ENCODE assay signal across 14 cellular contexts in genomic region chrX:19750028-19750786, GRCh38.
A peak's percentile ranks its signal among the peaks of the same experiment; 100 is the strongest.
DNase-seq lines count a peak whose midpoint lies in the region; ATAC-seq and TF ChIP-seq lines count a peak whose summit lies in the region.
"Had no signal": no experiment of that assay in that cellular context is flagged by ENCODE, and none has a peak within 500 bp of the region (broad histone marks: within the 10 kb centered on the region; RNA-seq: fewer than 3 reads in every experiment).

No MANE protein-coding gene starts in this region.

- H3K9me3 ChIP-seq in thymus (ENCODE audit: control insufficient read depth) (no peaks in the 10 kb centered on the region), right atrium auricular region (peaks cover 5 to 6% of the 10 kb centered on the region in 2 donors)
- H3K9me3 ChIP-seq: BE2C had no signal

- peak overlapping the region; percentile 96 for H3K27ac Mint-ChIP-seq in activated naive CD4-positive, alpha-beta T cell treated with anti-CD3 and anti-CD28 coated beads, Interleukin-2, amount 50 U/mL, for 24 hours
- peak overlapping the region in 1 of 2 donors; percentile 95 for H3K27ac Mint-ChIP-seq in activated naive CD4-positive, alpha-beta T cell treated with anti-CD3 and anti-CD28 coated beads, Interleukin-2, amount 50 U/mL, for 72 hours
- peak overlapping the region; percentile 81 for H3K27ac Mint-ChIP-seq in activated CD8-positive, alpha-beta T cell treated with anti-CD3 and anti-CD28 coated beads, Interleukin-2, amount 10 ng/mL, durations not matched to agents 7 days and 5 days

- CTCF ChIA-PET in activated CD8-positive, alpha-beta T cell treated with anti-CD3 and anti-CD28 coated beads, Interleukin-2, amount 10 ng/mL, durations not matched to agents 7 days and 5 days (lab: Charles Lee): interaction anchor here (1.0 to 1.9 kb wide), 3 partner anchors 10 to 136 kb away, joined by 3 to 11 read pairs (median 3); no protein-coding TSS in a partner anchor

- no peaks in the 10 kb centered on the region for H3K9me3 Mint-ChIP-seq in activated naive CD4-positive, alpha-beta T cell treated with anti-CD3 and anti-CD28 coated beads, Interleukin-2, amount 50 U/mL, for 24 hours
- no peaks in the 10 kb centered on the region for H3K9me3 Mint-ChIP-seq in activated naive CD4-positive, alpha-beta T cell treated with anti-CD3 and anti-CD28 coated beads, Interleukin-2, amount 50 U/mL, for 72 hours
- peaks cover 5% of the 10 kb centered on the region for H3K9me3 Mint-ChIP-seq in activated CD8-positive, alpha-beta T cell treated with anti-CD3 and anti-CD28 coated beads, Interleukin-2, amount 10 ng/mL, durations not matched to agents 7 days and 5 days (ENCODE audit: insufficient read depth)

- no peaks in the 10 kb centered on the region for H3K36me3 ChIP-seq in thymus (ENCODE audit: control insufficient read depth, insufficient read depth)
- H3K36me3 ChIP-seq in right atrium auricular region: no peaks in the 10 kb centered on the region
- H3K36me3 ChIP-seq: BE2C had no signal

- intact Hi-C loops in left ventricle myocardium superior (cut with micrococcal nuclease): no loop called here

- no peak for TF ChIP-seq CTCF in right atrium auricular region (IDR thresholded peaks at IDR 0.05)

- H3K36me3 Mint-ChIP-seq in activated naive CD4-positive, alpha-beta T cell treated with anti-CD3 and anti-CD28 coated beads, Interleukin-2, amount 50 U/mL, for 24 hours: peaks cover 8% of the 10 kb centered on the region
- peaks cover 0 to 26% of the 10 kb centered on the region in 2 donors for H3K36me3 Mint-ChIP-seq in activated naive CD4-positive, alpha-beta T cell treated with anti-CD3 and anti-CD28 coated beads, Interleukin-2, amount 50 U/mL, for 72 hours
- H3K36me3 Mint-ChIP-seq in activated CD8-positive, alpha-beta T cell treated with anti-CD3 and anti-CD28 coated beads, Interleukin-2, amount 10 ng/mL, durations not matched to agents 7 days and 5 days (ENCODE audit: low read depth): peaks cover 36% of the 10 kb centered on the region

- POLR2A ChIA-PET in activated CD8-positive, alpha-beta T cell treated with anti-CD3 and anti-CD28 coated beads, Interleukin-2, amount 10 ng/mL, durations not matched to agents 7 days and 5 days (lab: Charles Lee): interaction anchor here (1.0 kb wide), 1 partner anchor 48 kb away, joined by 3 read pairs; no protein-coding TSS in a partner anchor

- ATAC-seq in activated naive CD4-positive, alpha-beta T cell treated with anti-CD3 and anti-CD28 coated beads, Interleukin-2, amount 50 U/mL, for 72 hours: no peak
- ATAC-seq in HG03139 (IDR thresholded peaks at IDR 0.05; ENCODE audit: unreplicated experiment): peak; percentile 36
- no peak for ATAC-seq in activated CD8-positive, alpha-beta T cell treated with anti-CD3 and anti-CD28 coated beads, Interleukin-2, amount 10 ng/mL, durations not matched to agents 7 days and 5 days
- ATAC-seq in left ventricle myocardium superior: no peak

- H3K4me3 ChIP-seq in thymus (ENCODE audit: low read length) (no peak overlapping the region), right atrium auricular region (no peak overlapping the region)

- peak overlapping the region; percentile 33 for H3K4me3 Mint-ChIP-seq in activated naive CD4-positive, alpha-beta T cell treated with anti-CD3 and anti-CD28 coated beads, Interleukin-2, amount 50 U/mL, for 24 hours
- H3K4me3 Mint-ChIP-seq in activated CD8-positive, alpha-beta T cell treated with anti-CD3 and anti-CD28 coated beads, Interleukin-2, amount 10 ng/mL, durations not matched to agents 7 days and 5 days: no peak overlapping the region

- DNase-seq in activated naive CD4-positive, alpha-beta T cell treated with anti-CD3 and anti-CD28 coated beads, Interleukin-2, amount 50 U/mL, for 72 hours (ENCODE audit: low spot score in 2 of 2): no peak
- no peak for DNase-seq in activated CD8-positive, alpha-beta T cell treated with anti-CD3 and anti-CD28 coated beads, Interleukin-2, amount 10 ng/mL, durations not matched to agents 7 days and 5 days
- no peak for DNase-seq in right atrium auricular region (ENCODE audit: low spot score)
- no peak for DNase-seq in left ventricle myocardium superior
- no peak for DNase-seq in NCI-H187 treated with DMSO at 0.1 percent for 48 hours (lab: John Stamatoyannopoulos, UW)
- DNase-seq: activated CD4-positive, alpha-beta T cell treated with anti-CD3 and anti-CD28 coated beads for 48 hours; BE2C; kidney; NCI-H2029 treated with DMSO at 0.1 percent for 48 hours; Right ventricle myocardium superior had no signal

- H3K27me3 Mint-ChIP-seq in activated naive CD4-positive, alpha-beta T cell treated with anti-CD3 and anti-CD28 coated beads, Interleukin-2, amount 50 U/mL, for 24 hours: no peaks in the 10 kb centered on the region
- no peaks in the 10 kb centered on the region for H3K27me3 Mint-ChIP-seq in activated CD8-positive, alpha-beta T cell treated with anti-CD3 and anti-CD28 coated beads, Interleukin-2, amount 10 ng/mL, durations not matched to agents 7 days and 5 days (ENCODE audit: low read depth)

- H3K27me3 ChIP-seq in thymus (ENCODE audit: control insufficient read depth, insufficient read depth) (no peaks in the 10 kb centered on the region), right atrium auricular region (no peaks in the 10 kb centered on the region)
- H3K27me3 ChIP-seq: BE2C had no signal

- peaks cover 91% of the 10 kb centered on the region for H3K4me1 Mint-ChIP-seq in activated naive CD4-positive, alpha-beta T cell treated with anti-CD3 and anti-CD28 coated beads, Interleukin-2, amount 50 U/mL, for 24 hours
- H3K4me1 Mint-ChIP-seq in activated CD8-positive, alpha-beta T cell treated with anti-CD3 and anti-CD28 coated beads, Interleukin-2, amount 10 ng/mL, durations not matched to agents 7 days and 5 days (ENCODE audit: low read depth): peaks cover 86% of the 10 kb centered on the region

- peak overlapping the region; percentile 18 for H3K27ac ChIP-seq in thymus (ENCODE audit: low read depth)
- no peak overlapping the region for H3K27ac ChIP-seq in right atrium auricular region
- H3K27ac ChIP-seq: parathyroid adenoma had no signal

- H3K4me1 ChIP-seq in thymus (ENCODE audit: control insufficient read depth, insufficient read depth, low read length) (peaks cover 33% of the 10 kb centered on the region), right atrium auricular region (no peaks in the 10 kb centered on the region)
- H3K4me1 ChIP-seq: BE2C had no signal

- WGBS in thymus: 86% methylated on average over 10 of the region's 10 CpGs
